12 cellular contexts compared by ENCODE assay signal in genomic region chr7:33044986-33045385, GRCh38. TPM values are rescaled to one million over a fixed set of nuclear protein-coding genes. Genes with fewer than 3 reads are reported as not detected.
DNase-seq lines count a peak whose midpoint lies in the region; ATAC-seq and TF ChIP-seq lines count a peak whose summit lies in the region.
"Had no signal": no experiment of that assay in that cellular context is flagged by ENCODE, and none has a peak within 500 bp of the region (broad histone marks: within the 10 kb centered on the region; RNA-seq: fewer than 3 reads in every experiment).

No MANE protein-coding gene starts in this region.

- ATAC-seq in GM18519 (IDR thresholded peaks at IDR 0.05; ENCODE audit: low FRiP score, unreplicated experiment) = peak; percentile 40
- ATAC-seq in GM21737 (IDR thresholded peaks at IDR 0.05; ENCODE audit: unreplicated experiment) = no peak

- no peak overlapping the region for H3K9ac ChIP-seq in GM23248

- H2AFZ ChIP-seq in GM23248 = no peak overlapping the region

- no peaks in the 10 kb centered on the region for H3K27me3 ChIP-seq in GM23248 (replicated peaks; ENCODE audit: insufficient read depth)
- no peaks in the 10 kb centered on the region for H3K27me3 ChIP-seq in muscle layer of duodenum (ENCODE audit: low read depth, low read length)
- H3K27me3 ChIP-seq in Peyer's patch = no peaks in the 10 kb centered on the region
- H3K27me3 ChIP-seq: stomach had no signal

- H4K20me1 ChIP-seq in GM23248 (ENCODE audit: insufficient read depth) = no peaks in the 10 kb centered on the region

- no peak for TF ChIP-seq CTCF in Peyer's patch (IDR thresholded peaks at IDR 0.05)

- peaks cover 34% of the 10 kb centered on the region for H3K4me1 ChIP-seq in GM23248 (ENCODE audit: insufficient read depth)
- peaks cover 11 to 23% of the 10 kb centered on the region in 2 donors for H3K4me1 ChIP-seq in muscle layer of duodenum (ENCODE audit: control insufficient read depth in 1 of 2, insufficient read depth in 2 of 2, low read length in 2 of 2)
- peaks cover 0 to 34% (median 0%) of the 10 kb centered on the region in 4 donors for H3K4me1 ChIP-seq in Peyer's patch

- peak; percentile 38 for DNase-seq in GM23248
- DNase-seq in NCI-H526 treated with DMSO at 0.1 percent for 48 hours (lab: John Stamatoyannopoulos, UW) = peak; percentile 63
- DNase-seq in NK-92 treated with Interleukin-12 subunit alpha and Interleukin-12 subunit beta, amount 100 ng/mL, for 24 hours (lab: John Stamatoyannopoulos, UW) = no peak
- DNase-seq in Peyer's patch = no peak
- no peak for DNase-seq in NK-92 (lab: John Stamatoyannopoulos, UW; ENCODE audit: unreplicated experiment)
- DNase-seq: activated CD4-positive, CD25-positive, alpha-beta regulatory T cell treated with anti-CD3 and anti-CD28 coated beads, Interleukin-2, amount 50 U/mL, for 72 hours; activated gamma-delta T cell treated with Interleukin-2 at 50 U/mL for 16 hours; NCI-H1694 treated with DMSO at 0.1 percent for 48 hours; stomach had no signal

- WGBS in GM23248 (ENCODE audit: low coverage in 1 of 2, low lambda C conversion rate in 2 of 2, missing lambda C conversion rate in 2 of 2), 2 experiments = 56 to 58% methylated on average over 2 of the region's 2 CpGs

- peak overlapping the region; percentile 28 for H3K4me2 ChIP-seq in GM23248 (ENCODE audit: unreplicated experiment)

- TF ChIP-seq POLR2A in Peyer's patch (IDR thresholded peaks at IDR 0.05) = no peak

- H3K9me3 ChIP-seq in GM23248 (ENCODE audit: low read depth) = no peaks in the 10 kb centered on the region
- H3K9me3 ChIP-seq in muscle layer of duodenum (ENCODE audit: control insufficient read depth in 1 of 2, low read length in 2 of 2) = no peaks in the 10 kb centered on the region
- no peaks in the 10 kb centered on the region for H3K9me3 ChIP-seq in Peyer's patch
- H3K9me3 ChIP-seq: stomach had no signal

- H3K9me2 ChIP-seq in GM23248 (ENCODE audit: insufficient read depth) = no peaks in the 10 kb centered on the region

- H3K79me2 ChIP-seq in GM23248 (ENCODE audit: insufficient read depth) = peaks cover 100% of the 10 kb centered on the region

- in situ Hi-C loops in GM23248 (cut with MboI) = no loop called here

- H3F3A ChIP-seq in GM23248 (ENCODE audit: insufficient read depth) = peaks cover 8% of the 10 kb centered on the region; the same call in 1 of the 2 replicates

- no peaks in the 10 kb centered on the region for H3K36me3 ChIP-seq in GM23248 (ENCODE audit: low read depth)
- no peaks in the 10 kb centered on the region for H3K36me3 ChIP-seq in muscle layer of duodenum (ENCODE audit: control insufficient read depth in 1 of 2, insufficient read depth in 2 of 2, low read length in 2 of 2)
- no peaks in the 10 kb centered on the region for H3K36me3 ChIP-seq in Peyer's patch
- H3K36me3 ChIP-seq: stomach had no signal

- 0 out of 2 replicates have a peak overlapping the region, but pooled peaks have one; percentile 4 for H3K27ac ChIP-seq in GM23248
- peak overlapping the region; percentile 92 for H3K27ac ChIP-seq in muscle layer of duodenum (ENCODE audit: low read length)
- H3K27ac ChIP-seq in Peyer's patch = peak overlapping the region in 2 of 4 donors; percentile 32 to 84

- no peak overlapping the region for H3K4me3 ChIP-seq in GM23248
- no peak overlapping the region for H3K4me3 ChIP-seq in muscle layer of duodenum (ENCODE audit: low read depth in 1 of 2, low read length in 2 of 2)
- H3K4me3 ChIP-seq in Peyer's patch = no peak overlapping the region
- H3K4me3 ChIP-seq: stomach had no signal

RNA-seq across cellular contexts. Expression of gene NT5C3A, which starts 17.6 kb away (rescaled TPM):
- total RNA-seq in GM23248 (2014; rRNA removed; shearing (Covaris generic)) = 22.5 and 34.9 TPM in 2 replicates
- 40.2 and 40.4 TPM in 2 replicates for polyA plus RNA-seq in GM23248 (2016; fragmentation: Nextera tagmentation; extraction: Ambion mirVana)
- 100 to 1,000 TPM in 1 of 4 donors, 10 to 100 TPM in 3; 25.3 to 316 (median 79.8) TPM for total RNA-seq in Peyer's patch

Comparison
In these comparisons a context has a peak if more than half of its experiments do, and no peak if none do; other contexts are left out.
1. DNase-seq: peak in GM23248 (single experiment) and NCI-H526 treated with DMSO at 0.1 percent for 48 hours (single experiment); none in NK-92 treated with Interleukin-12 subunit alpha and Interleukin-12 subunit beta, amount 100 ng/mL, for 24 hours (single experiment), Peyer's patch (0 of 3) and NK-92 (single experiment).